Comparison of ENCODE assay signal across 25 cellular contexts in genomic region chr7:73487486-73487885, GRCh38. TPM values are rescaled to one million over a fixed set of nuclear protein-coding genes. Genes with fewer than 3 reads are reported as not detected.
A peak's percentile ranks its signal among the peaks of the same experiment; 100 is the strongest.
DNase-seq lines count a peak whose midpoint lies in the region; ATAC-seq and TF ChIP-seq lines count a peak whose summit lies in the region.
"Had no signal": no experiment of that assay in that cellular context is flagged by ENCODE, and none has a peak within 500 bp of the region (broad histone marks: within the 10 kb centered on the region; RNA-seq: fewer than 3 reads in every experiment).

No MANE protein-coding gene starts in this region.

- no peaks in the 10 kb centered on the region for H3K9me3 Mint-ChIP-seq in T-helper 2 cell treated with Interferon-gamma antibody and Interleukin-4, amounts not matched to agents 5 μg/mL and 100 μg/mL, for 36 hours
- no peaks in the 10 kb centered on the region for H3K9me3 Mint-ChIP-seq in chondrocyte (ENCODE audit: low read depth)
- H3K9me3 Mint-ChIP-seq in nephron progenitor cell: no peaks in the 10 kb centered on the region

- no TSS peak for BruUV-seq in PC-9 (replicated peaks; lab: Mats Ljungman, UMichigan)

- peak overlapping the region; percentile 60 for H3K27ac Mint-ChIP-seq in T-helper 2 cell treated with Interferon-gamma antibody and Interleukin-4, amounts not matched to agents 5 μg/mL and 100 μg/mL, for 36 hours
- H3K27ac Mint-ChIP-seq in chondrocyte (ENCODE audit: unreplicated experiment) (peak overlapping the region; percentile 72), nephron progenitor cell (peak overlapping the region; percentile 64)

- CTCF ChIA-PET in PC-9 (lab: Charles Lee): no interaction called here

- no peak for DNase-seq in T-helper 2 cell treated with Interferon-gamma antibody and Interleukin-4, amounts not matched to agents 5 μg/mL and 100 μg/mL, for 36 hours (ENCODE audit: low spot score)
- DNase-seq in T-helper 2 cell (no peak), PC-9 (no peak), chondrocyte (ENCODE audit: low spot score) (no peak), nephron progenitor cell (no peak), medulla oblongata (ENCODE audit: extremely low spot score) (no peak), RKO (ENCODE audit: low spot score) (no peak), left ventricle myocardium superior (no peak)
- DNase-seq: activated CD4-positive, alpha-beta T cell treated with anti-CD3 and anti-CD28 coated beads for 1 hour; AML-193; anterior cingulate cortex; Caco-2; glutamatergic neuron; left colon; mucosa of descending colon; NCI-H1105 treated with DMSO at 0.1 percent for 48 hours; NCI-H2081 treated with DMSO at 0.1 percent for 48 hours; NK-92 treated with Interleukin-12 subunit alpha and Interleukin-12 subunit beta, amount 100 ng/mL, for 24 hours; RPMI8226; stimulated activated CD4-positive, alpha-beta T cell treated with anti-CD3 and anti-CD28 coated beads, Interleukin-4, amount 100 ng/mL, for 1 hour; trophoblast cell had no signal

- H4K20me1 ChIP-seq in PC-9 (ENCODE audit: insufficient read depth): peaks cover 13% of the 10 kb centered on the region

- no peak for TF ChIP-seq CTCF in PC-9 (conservative IDR thresholded peaks at IDR 0.05)
- TF ChIP-seq CTCF in chondrocyte (IDR thresholded peaks at IDR 0.05): no peak
- no peak for TF ChIP-seq CTCF in nephron progenitor cell (IDR thresholded peaks at IDR 0.05)

- peaks cover 7% of the 10 kb centered on the region for H3K79me2 ChIP-seq in PC-9 (ENCODE audit: low read depth)

- no peaks in the 10 kb centered on the region for H3K27me3 Mint-ChIP-seq in T-helper 2 cell treated with Interferon-gamma antibody and Interleukin-4, amounts not matched to agents 5 μg/mL and 100 μg/mL, for 36 hours (ENCODE audit: low read depth)
- H3K27me3 Mint-ChIP-seq in chondrocyte (ENCODE audit: low read depth) (no peaks in the 10 kb centered on the region), nephron progenitor cell (ENCODE audit: low read depth, poor library complexity) (peaks cover 3% of the 10 kb centered on the region)

- H3F3A ChIP-seq in PC-9 (ENCODE audit: insufficient read depth, low read depth): peaks cover 23% of the 10 kb centered on the region; the same call in 1 of the 2 replicates

- POLR2A ChIA-PET in PC-9 (lab: Charles Lee; ENCODE audit: unreplicated experiment): no interaction called here

- H2AFZ ChIP-seq in PC-9: no peak overlapping the region

- peaks cover 44% of the 10 kb centered on the region for H3K36me3 ChIP-seq in PC-9 (ENCODE audit: low read depth)

- intact Hi-C loops in PC-9 (cut with micrococcal nuclease; ENCODE audit: unreplicated experiment): no loop called here
- intact Hi-C loops in left ventricle myocardium superior (cut with micrococcal nuclease): no loop called here

- H3K27me3 ChIP-seq in PC-9 (ENCODE audit: insufficient read depth, low read depth): no peaks in the 10 kb centered on the region

- H3K27ac ChIP-seq in PC-9: peak overlapping the region; percentile 36; the same call in 1 of the 2 replicates
- H3K27ac ChIP-seq: 22Rv1 had no signal

- no peak overlapping the region for H3K4me3 ChIP-seq in PC-9
- H3K4me3 ChIP-seq: HAP-1, mucosa of descending colon had no signal

- no peak overlapping the region for H3K4me3 Mint-ChIP-seq in T-helper 2 cell treated with Interferon-gamma antibody and Interleukin-4, amounts not matched to agents 5 μg/mL and 100 μg/mL, for 36 hours
- H3K4me3 Mint-ChIP-seq in chondrocyte (ENCODE audit: unreplicated experiment) (no peak overlapping the region), nephron progenitor cell (no peak overlapping the region)

- no peak overlapping the region for H3K4me2 ChIP-seq in PC-9

- no peak for ATAC-seq in left ventricle myocardium superior
- ATAC-seq: left colon, mucosa of descending colon, SK-N-SH treated with all-trans-retinoic acid at 6 μM for 48 hours had no signal

- no peaks in the 10 kb centered on the region for H3K9me3 ChIP-seq in PC-9 (ENCODE audit: insufficient read depth, low read depth)
- H3K9me3 ChIP-seq: Caco-2, HAP-1, mucosa of descending colon had no signal

- H3K4me1 Mint-ChIP-seq in T-helper 2 cell treated with Interferon-gamma antibody and Interleukin-4, amounts not matched to agents 5 μg/mL and 100 μg/mL, for 36 hours (ENCODE audit: low read depth): peaks cover 2% of the 10 kb centered on the region
- H3K4me1 Mint-ChIP-seq in chondrocyte (ENCODE audit: low read depth): peaks cover 15% of the 10 kb centered on the region
- peaks cover 14% of the 10 kb centered on the region for H3K4me1 Mint-ChIP-seq in nephron progenitor cell

- H3K9me2 ChIP-seq in PC-9 (ENCODE audit: insufficient read depth): no peaks in the 10 kb centered on the region

- H3K36me3 Mint-ChIP-seq in T-helper 2 cell treated with Interferon-gamma antibody and Interleukin-4, amounts not matched to agents 5 μg/mL and 100 μg/mL, for 36 hours (ENCODE audit: low read depth): peaks cover 51% of the 10 kb centered on the region
- H3K36me3 Mint-ChIP-seq in chondrocyte (ENCODE audit: low read depth) (peaks cover 22% of the 10 kb centered on the region), nephron progenitor cell (ENCODE audit: low read depth) (peaks cover 71% of the 10 kb centered on the region)

- H3K4me1 ChIP-seq in PC-9 (replicated peaks; ENCODE audit: insufficient read depth): no peaks in the 10 kb centered on the region
- H3K4me1 ChIP-seq: Caco-2, HAP-1 had no signal

RNA-seq across cellular contexts. Expression of gene BAZ1B, which starts 34.6 kb away (rescaled TPM):
- 73.6 and 88.4 TPM in 2 replicates for total RNA-seq in PC-9 (2021)
- total RNA-seq in chondrocyte: 64.9 to 74.9 TPM (median 65.5 TPM) in 3 replicates
- total RNA-seq in left ventricle myocardium superior: 44.6 TPM

RNA-seq across cellular contexts. Expression of gene FZD9, which starts 53.9 kb away (rescaled TPM):
- 0.92 and 1.3 TPM in 2 replicates for total RNA-seq in PC-9 (2021)
- 2.2 to 4.5 TPM (median 4.3 TPM) in 3 replicates for total RNA-seq in chondrocyte
- 0.25 TPM for total RNA-seq in left ventricle myocardium superior
- total RNA-seq: HT1080 had no signal
